In the genomic region with DNA sequence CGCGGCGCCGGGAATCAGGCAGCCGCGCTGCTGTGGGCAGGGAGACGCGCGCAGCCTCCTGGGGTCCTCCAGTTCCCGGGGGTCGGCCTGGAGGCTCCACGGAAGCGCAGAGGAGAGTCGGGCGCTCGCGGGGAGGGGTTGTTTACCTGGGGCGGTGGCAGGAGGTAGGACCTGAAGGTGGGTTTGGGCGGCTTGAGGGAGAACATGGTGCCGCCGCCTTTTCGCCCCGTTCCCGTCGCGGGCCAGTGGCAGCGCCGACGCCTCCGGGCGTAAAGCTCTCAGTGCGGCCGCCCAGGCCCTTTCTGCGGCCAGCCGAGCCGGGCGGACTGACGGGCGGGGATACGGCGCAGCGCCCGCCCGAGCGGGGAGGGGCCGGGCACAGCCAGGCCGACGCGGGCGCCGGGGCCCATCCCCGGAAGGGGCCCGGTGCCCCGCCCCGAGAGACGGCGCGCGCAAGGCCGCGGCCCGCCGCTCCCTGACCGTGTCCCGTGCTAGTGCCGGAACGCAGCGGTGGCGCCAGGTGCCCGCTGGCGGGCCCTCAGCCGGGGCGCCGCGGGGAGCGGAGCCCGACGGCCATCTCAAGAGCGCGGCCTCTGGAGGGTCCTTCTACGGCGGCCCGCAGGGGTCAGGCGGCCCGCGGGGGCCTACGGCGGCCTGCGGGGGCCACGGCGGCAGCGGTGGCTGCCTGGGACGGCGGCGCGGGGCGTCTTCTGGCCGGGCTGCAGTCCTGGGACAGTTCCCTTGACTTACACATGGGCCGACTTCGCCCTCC, we compare ENCODE assay signal across 8 cellular contexts. TPM values are rescaled to one million over a fixed set of nuclear protein-coding genes. Genes with fewer than 3 reads are reported as not detected.
A peak's percentile ranks its signal among the peaks of the same experiment; 100 is the strongest.
DNase-seq lines count a peak whose midpoint lies in the region; ATAC-seq and TF ChIP-seq lines count a peak whose summit lies in the region.

A gene with protein sequence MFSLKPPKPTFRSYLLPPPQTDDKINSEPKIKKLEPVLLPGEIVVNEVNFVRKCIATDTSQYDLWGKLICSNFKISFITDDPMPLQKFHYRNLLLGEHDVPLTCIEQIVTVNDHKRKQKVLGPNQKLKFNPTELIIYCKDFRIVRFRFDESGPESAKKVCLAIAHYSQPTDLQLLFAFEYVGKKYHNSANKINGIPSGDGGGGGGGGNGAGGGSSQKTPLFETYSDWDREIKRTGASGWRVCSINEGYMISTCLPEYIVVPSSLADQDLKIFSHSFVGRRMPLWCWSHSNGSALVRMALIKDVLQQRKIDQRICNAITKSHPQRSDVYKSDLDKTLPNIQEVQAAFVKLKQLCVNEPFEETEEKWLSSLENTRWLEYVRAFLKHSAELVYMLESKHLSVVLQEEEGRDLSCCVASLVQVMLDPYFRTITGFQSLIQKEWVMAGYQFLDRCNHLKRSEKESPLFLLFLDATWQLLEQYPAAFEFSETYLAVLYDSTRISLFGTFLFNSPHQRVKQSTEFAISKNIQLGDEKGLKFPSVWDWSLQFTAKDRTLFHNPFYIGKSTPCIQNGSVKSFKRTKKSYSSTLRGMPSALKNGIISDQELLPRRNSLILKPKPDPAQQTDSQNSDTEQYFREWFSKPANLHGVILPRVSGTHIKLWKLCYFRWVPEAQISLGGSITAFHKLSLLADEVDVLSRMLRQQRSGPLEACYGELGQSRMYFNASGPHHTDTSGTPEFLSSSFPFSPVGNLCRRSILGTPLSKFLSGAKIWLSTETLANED (minus strand): TSS at position 328 of the 772 bp plus-strand sequence. CDS start 122 bp downstream, at position 206.

- DNase-seq in AG10803 (ENCODE audit: low read depth), result peak; percentile 82
- peak; percentile 67 to 88 for DNase-seq in NOMO-1 (lab: John Stamatoyannopoulos, UW; ENCODE audit: unreplicated experiment in 2 of 2)
- peak; percentile 76 for DNase-seq in activated CD8-positive, alpha-beta memory T cell treated with anti-CD3 and anti-CD28 coated beads, Interleukin-2, amount 10 ng/mL, durations not matched to agents 7 days and 5 days
- DNase-seq in midbrain (lab: John Stamatoyannopoulos, UW), result peak; percentile 87
- DNase-seq in stimulated activated CD8-positive, alpha-beta memory T cell treated with anti-CD3 and anti-CD28 coated beads, Interleukin-15, amount 100 ng/mL, for 48 hours (ENCODE audit: low read depth in 2 of 2), result peak; percentile 67 to 70

- H3K4me3 ChIP-seq in AG10803 (ENCODE audit: low read length), result peak within 1 kb of the TSS; percentile 84

- H3K4me1 Mint-ChIP-seq in activated CD8-positive, alpha-beta memory T cell treated with anti-CD3 and anti-CD28 coated beads, Interleukin-2, amount 10 ng/mL, durations not matched to agents 7 days and 5 days, result peaks cover 27% of the 10 kb centered on the region

- peaks cover 8% of the 10 kb centered on the region for H3K36me3 Mint-ChIP-seq in activated CD8-positive, alpha-beta memory T cell treated with anti-CD3 and anti-CD28 coated beads, Interleukin-2, amount 10 ng/mL, durations not matched to agents 7 days and 5 days

- no peak for TF ChIP-seq CTCF in AG10803 (conservative IDR thresholded peaks at IDR 0.05; ENCODE audit: low read length)

- in situ Hi-C loops in endometrial microvascular endothelial cells (cut with HindIII; ENCODE audit: inconsistent ontology term, low pct_unique_long_range_greater_than_20kb, low sequenced_read_pairs), result no loop called here

- peak within 1 kb of the TSS; percentile 93 for H3K4me3 Mint-ChIP-seq in activated CD8-positive, alpha-beta memory T cell treated with anti-CD3 and anti-CD28 coated beads, Interleukin-2, amount 10 ng/mL, durations not matched to agents 7 days and 5 days

- CTCF ChIA-PET in activated CD8-positive, alpha-beta memory T cell treated with anti-CD3 and anti-CD28 coated beads, Interleukin-2, amount 10 ng/mL, durations not matched to agents 7 days and 5 days (lab: Charles Lee), result interaction anchor here (0.8 to 1.3 kb wide), 4 partner anchors 11 to 138 kb away, joined by 3 to 6 read pairs (median 4); no protein-coding TSS in a partner anchor

- H3K9me3 Mint-ChIP-seq in activated CD8-positive, alpha-beta memory T cell treated with anti-CD3 and anti-CD28 coated beads, Interleukin-2, amount 10 ng/mL, durations not matched to agents 7 days and 5 days (ENCODE audit: low read depth), result no peaks in the 10 kb centered on the region

- peak; percentile 80 for ATAC-seq in GM18907 (IDR thresholded peaks at IDR 0.05; ENCODE audit: unreplicated experiment)
- ATAC-seq in HG03135 (IDR thresholded peaks at IDR 0.05; ENCODE audit: unreplicated experiment), result peak; percentile 91
- peak; percentile 96 for ATAC-seq in activated CD8-positive, alpha-beta memory T cell treated with anti-CD3 and anti-CD28 coated beads, Interleukin-2, amount 10 ng/mL, durations not matched to agents 7 days and 5 days

- H3K27ac Mint-ChIP-seq in activated CD8-positive, alpha-beta memory T cell treated with anti-CD3 and anti-CD28 coated beads, Interleukin-2, amount 10 ng/mL, durations not matched to agents 7 days and 5 days, result peak within 1 kb of the TSS; percentile 92

- peaks cover 8% of the 10 kb centered on the region for H3K27me3 Mint-ChIP-seq in activated CD8-positive, alpha-beta memory T cell treated with anti-CD3 and anti-CD28 coated beads, Interleukin-2, amount 10 ng/mL, durations not matched to agents 7 days and 5 days

RNA-seq across cellular contexts. Expression of the gene that starts here (rescaled TPM):
- total RNA-seq in activated CD8-positive, alpha-beta memory T cell treated with anti-CD3 and anti-CD28 coated beads, Interleukin-2, amount 10 ng/mL, durations not matched to agents 7 days and 5 days, result 10 to 100 TPM; 19.9 to 21.4 TPM
- 34.8 TPM for total RNA-seq in endometrial microvascular endothelial cells (ENCODE audit: inconsistent ontology term)

Comparison
In these comparisons a context has a peak if more than half of its experiments do, and no peak if none do; other contexts are left out.
1. Peak in every context shown above with its lines: DNase-seq, ATAC-seq and H3K4me3 ChIP-seq.